Comparison of ENCODE assay signal across 13 cellular contexts in the genomic region with DNA sequence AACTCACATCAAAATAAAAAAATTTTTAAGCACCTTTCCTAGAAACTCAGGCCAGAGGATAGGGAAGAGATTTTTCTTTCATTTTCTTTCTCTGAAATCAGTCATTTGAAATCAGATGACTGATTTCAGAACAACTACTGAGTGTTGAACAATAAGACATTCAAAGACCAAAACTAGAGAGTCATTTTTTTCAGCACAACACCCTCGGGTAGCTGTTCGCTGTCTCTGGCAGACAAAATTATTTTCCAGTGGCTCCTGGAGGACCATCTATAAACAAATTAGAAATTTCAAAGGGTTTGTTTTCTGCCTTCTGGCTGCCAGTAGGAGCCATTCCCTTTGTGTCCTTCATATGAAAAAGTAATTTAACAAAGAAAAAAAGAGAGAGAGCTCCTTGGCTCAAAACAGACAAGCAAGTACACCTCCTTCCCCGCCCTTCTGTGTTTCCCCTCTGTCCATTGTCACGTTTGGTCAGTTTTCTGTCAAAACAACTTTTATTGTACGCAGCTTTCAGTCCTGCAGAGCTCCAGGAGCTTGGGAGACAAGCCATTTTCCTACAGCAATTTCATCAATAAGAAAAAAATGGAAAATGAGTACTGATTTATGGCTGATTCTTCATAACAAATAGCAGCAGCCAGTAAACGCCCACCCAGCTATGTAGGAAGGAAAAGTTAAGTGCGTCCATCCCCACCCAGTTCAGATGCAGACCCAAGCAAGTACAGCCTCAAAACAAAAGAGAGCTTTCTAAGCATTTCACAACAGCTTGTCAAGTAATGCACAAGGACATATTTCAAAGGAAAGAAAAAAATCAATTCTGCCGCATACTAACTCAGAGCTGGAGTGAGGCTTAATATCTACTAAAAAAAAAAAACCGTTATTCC.
DNase-seq lines count a peak whose midpoint lies in the region; ATAC-seq and TF ChIP-seq lines count a peak whose summit lies in the region.
"Had no signal": no experiment of that assay in that cellular context is flagged by ENCODE, and none has a peak within 500 bp of the region (broad histone marks: within the 10 kb centered on the region; RNA-seq: fewer than 3 reads in every experiment).

No MANE protein-coding gene starts in this region.

- intact Hi-C loops in psoas muscle (cut with DNase I): no loop called here

- 58 to 63% (median 59%) methylated on average over 9 of the region's 9 CpGs for WGBS in psoas muscle, 3 donors

- TF ChIP-seq CTCF in psoas muscle (IDR thresholded peaks at IDR 0.05): no peak

- H3K27me3 ChIP-seq in psoas muscle (ENCODE audit: insufficient read depth in 3 of 3, low read length in 2 of 3): no peaks in the 10 kb centered on the region
- H3K27me3 ChIP-seq in SJCRH30: no peaks in the 10 kb centered on the region

- H3K4me3 ChIP-seq in psoas muscle (no peak overlapping the region), SJCRH30 (no peak overlapping the region)
- H3K4me3 ChIP-seq: GM23248 had no signal

- H3K4me1 ChIP-seq in psoas muscle (peaks cover 20% of the 10 kb centered on the region), SJCRH30 (no peaks in the 10 kb centered on the region)

- peak overlapping the region; percentile 17 for H3K27ac ChIP-seq in psoas muscle
- H3K27ac ChIP-seq in SJCRH30: no peak overlapping the region
- H3K27ac ChIP-seq: GM23248 had no signal

- no peaks in the 10 kb centered on the region for H3K36me3 ChIP-seq in psoas muscle (ENCODE audit: insufficient read depth in 1 of 2, low read depth in 1 of 2)
- H3K36me3 ChIP-seq in SJCRH30: no peaks in the 10 kb centered on the region

- no peaks in the 10 kb centered on the region for H3K9me3 ChIP-seq in psoas muscle
- no peaks in the 10 kb centered on the region; the same call in 1 of the 2 replicates for H3K9me3 ChIP-seq in SJCRH30 (replicated peaks)

- DNase-seq in COLO829 (ENCODE audit: low spot score) (peak; percentile 9), fibroblast of the conjunctiva (ENCODE audit: low read depth) (peak; percentile 12), psoas muscle (no peak), SKM-1 treated with dmso at 0.1 percent for 144 hours (lab: John Stamatoyannopoulos, UW; ENCODE audit: unreplicated experiment) (no peak), SJCRH30 (no peak), RKO (ENCODE audit: low spot score) (no peak)
- DNase-seq in activated T-cell treated with anti-CD3 and anti-CD28 coated beads, Interleukin-2, amount 50 U/mL, for 1 hour: no peak
- DNase-seq: activated CD4-positive, alpha-beta T cell treated with anti-CD3 and anti-CD28 coated beads, Interleukin-2, amount 50 U/mL, for 4 hours; activated naive CD4-positive, alpha-beta T cell; natural killer cell; small intestine had no signal

- ATAC-seq in HG03432 (IDR thresholded peaks at IDR 0.05; ENCODE audit: unreplicated experiment) (peak; percentile 71), psoas muscle (no peak)
- ATAC-seq: natural killer cell had no signal

Comparison
In these comparisons a context has a peak if more than half of its experiments do, and no peak if none do; other contexts are left out.
1. DNase-seq: peak in COLO829 (single experiment) and fibroblast of the conjunctiva (single experiment); none in psoas muscle (0 of 2), SKM-1 treated with dmso at 0.1 percent for 144 hours (single experiment), SJCRH30 (0 of 2), RKO (single experiment) and activated T-cell treated with anti-CD3 and anti-CD28 coated beads, Interleukin-2, amount 50 U/mL, for 1 hour (single experiment).